19 cellular contexts compared by ENCODE assay signal in genomic region chr11:71501071-71501985, GRCh38. TPM values are rescaled to one million over a fixed set of nuclear protein-coding genes. Genes with fewer than 3 reads are reported as not detected.
DNase-seq lines count a peak whose midpoint lies in the region; ATAC-seq and TF ChIP-seq lines count a peak whose summit lies in the region.
"Had no signal": no experiment of that assay in that cellular context is flagged by ENCODE, and none has a peak within 500 bp of the region (broad histone marks: within the 10 kb centered on the region; RNA-seq: fewer than 3 reads in every experiment).

No MANE protein-coding gene starts in this region.

- peaks cover 25% of the 10 kb centered on the region for H3K4me1 ChIP-seq in left ventricle myocardium inferior
- peaks cover 11 to 12% of the 10 kb centered on the region in 2 experiments; a peak in 3 of 4 replicates for H3K4me1 ChIP-seq in HCT116 (ENCODE audit: control insufficient read depth in 1 of 2, insufficient read depth in 2 of 2, low read length in 2 of 2)
- H3K4me1 ChIP-seq: Peyer's patch had no signal

- no peaks in the 10 kb centered on the region for H3K9me3 ChIP-seq in left ventricle myocardium inferior (replicated peaks)
- H3K9me3 ChIP-seq in HCT116 (ENCODE audit: control insufficient read depth in 1 of 2, insufficient read depth in 1 of 2, low read depth in 1 of 2, low read length in 2 of 2): no peaks in the 10 kb centered on the region
- H3K9me3 ChIP-seq: Peyer's patch had no signal

- POLR2A ChIA-PET in HCT116 (lab: Charles Lee): no interaction called here

- no peaks in the 10 kb centered on the region for H3K9me2 ChIP-seq in HCT116 (ENCODE audit: insufficient read depth)

- H3K27ac ChIP-seq in left ventricle myocardium inferior (replicated peaks): no peak overlapping the region
- no peak overlapping the region for H3K27ac ChIP-seq in HCT116 (ENCODE audit: low read depth, low read length)
- H3K27ac ChIP-seq: Peyer's patch had no signal

- TF ChIP-seq CTCF in left ventricle myocardium inferior (IDR thresholded peaks at IDR 0.05; ENCODE audit: borderline replicate concordance) (no peak), HCT116 (IDR thresholded peaks at IDR 0.05 in 2 of 3, conservative IDR thresholded peaks at IDR 0.05 in 1 of 3; ENCODE audit: borderline replicate concordance in 1 of 3, insufficient read depth in 1 of 3, low read depth in 2 of 3, low read length in 2 of 3) (no peak)

- ATAC-seq in Right ventricle myocardium inferior: no peak
- ATAC-seq in HCT116: 0 out of 2 replicates have a peak, but pooled peaks have one; percentile 18
- ATAC-seq in GM19455 (IDR thresholded peaks at IDR 0.05; ENCODE audit: unreplicated experiment): no peak
- ATAC-seq: K562 had no signal

- DNase-seq in Right ventricle myocardium inferior (ENCODE audit: missing footprints): peak; percentile 49
- DNase-seq in left ventricle myocardium inferior: no peak
- no peak for DNase-seq in HCT116 (ENCODE audit: low read depth, low spot score)
- peak; percentile 22 for DNase-seq in activated CD8-positive, alpha-beta memory T cell treated with anti-CD3 and anti-CD28 coated beads, Interleukin-2, amount 50 U/mL, for 48 hours
- DNase-seq in posterior vena cava (ENCODE audit: low spot score): peak; percentile 59
- DNase-seq in activated CD4-positive, alpha-beta T cell treated with anti-CD3 and anti-CD28 coated beads for 1 hour: no peak
- no peak for DNase-seq in UCSD-AML1 (lab: John Stamatoyannopoulos, UW; ENCODE audit: unreplicated experiment)
- DNase-seq: H7, HFFc6, MM.1S, NCI-H1048, NCI-H1417 treated with DMSO at 0.1 percent for 48 hours, NCI-H187, NCI-H446, NCI-H526, Peyer's patch had no signal

- no TSS peak for BruUV-seq in HCT116 (replicated peaks; lab: Mats Ljungman, UMichigan)

- no peak overlapping the region for H2AFZ ChIP-seq in HCT116 (ENCODE audit: low read depth, low read length, poor library complexity, severe bottlenecking)

- RAD21 ChIA-PET in HCT116 (lab: Charles Lee; ENCODE audit: low non-redundant PET in 1 of 2, low total read pairs in 2 of 2, uncharacterized antibody in 2 of 2, unreplicated experiment in 2 of 2): no interaction called here

- no peaks in the 10 kb centered on the region for H3K79me2 ChIP-seq in HCT116 (ENCODE audit: insufficient read depth, low read length)

- no peak for TF ChIP-seq POLR2A in HCT116 (IDR thresholded peaks at IDR 0.05; ENCODE audit: borderline replicate concordance, extremely low read depth, insufficient read depth, insufficient read length)

- H3K9ac ChIP-seq in HCT116 (ENCODE audit: low read length): no peak overlapping the region

- no peak for TF ChIP-seq RAD21 in HCT116 (IDR thresholded peaks at IDR 0.05; ENCODE audit: low read depth)

- H3K4me3 ChIP-seq in left ventricle myocardium inferior: no peak overlapping the region
- H3K4me3 ChIP-seq in HCT116 (replicated peaks in 1 of 2; ENCODE audit: low read depth in 1 of 2, low read length in 2 of 2): no peak overlapping the region
- H3K4me3 ChIP-seq: K562, Peyer's patch had no signal

- H3K36me3 ChIP-seq in left ventricle myocardium inferior: peaks cover 63% of the 10 kb centered on the region
- H3K36me3 ChIP-seq in HCT116 (ENCODE audit: control insufficient read depth in 1 of 2, insufficient read depth in 2 of 2, low read length in 2 of 2): peaks cover 9 to 12% of the 10 kb centered on the region in 2 experiments; a peak in 1 of 4 replicates

- CTCF ChIA-PET in HCT116 (lab: Charles Lee): no interaction called here

- H3K27me3 ChIP-seq in left ventricle myocardium inferior (ENCODE audit: low read depth): no peaks in the 10 kb centered on the region
- H3K27me3 ChIP-seq in HCT116 (ENCODE audit: insufficient read depth, low read length): no peaks in the 10 kb centered on the region
- H3K27me3 ChIP-seq: Peyer's patch had no signal

- peak overlapping the region; percentile 45 for H3K4me2 ChIP-seq in HCT116 (ENCODE audit: low read length)

- H4K20me1 ChIP-seq in HCT116 (ENCODE audit: insufficient read depth): no peaks in the 10 kb centered on the region

- intact Hi-C loops in Right ventricle myocardium inferior (cut with DNase I): no loop called here
- intact Hi-C loops in left ventricle myocardium inferior (cut with micrococcal nuclease): no loop called here
- intact Hi-C loops in HCT116 (cut with micrococcal nuclease): no loop called here
- intact Hi-C loops in posterior vena cava (cut with DNase I): no loop called here

TF ChIP-seq in HCT116, 20 proteins besides CTCF, POLR2A, EP300 and RAD21:
- no peak for TF ChIP-seq EZH2phosphoT487 (IDR thresholded peaks at IDR 0.05; ENCODE audit: borderline replicate concordance)
- no peak for TF ChIP-seq JUND (IDR thresholded peaks at IDR 0.05)
- TF ChIP-seq ZNF274 (IDR thresholded peaks at IDR 0.05; ENCODE audit: low read depth, low read length): no peak
- no peak for TF ChIP-seq YY1 (IDR thresholded peaks at IDR 0.05; ENCODE audit: extremely low read depth, insufficient replicate concordance, low read depth, low read length)
- no peak for TF ChIP-seq POLR2AphosphoS5 (IDR thresholded peaks at IDR 0.05; ENCODE audit: low read depth, low read length)
- no peak for TF ChIP-seq ELF1 (IDR thresholded peaks at IDR 0.05; ENCODE audit: borderline replicate concordance, low read depth)
- TF ChIP-seq EZH2 (IDR thresholded peaks at IDR 0.05): no peak
- TF ChIP-seq EGR1 (IDR thresholded peaks at IDR 0.05; ENCODE audit: low read depth): no peak
- TF ChIP-seq SIN3A (IDR thresholded peaks at IDR 0.05; ENCODE audit: low read depth): no peak
- no peak for TF ChIP-seq SP1 (IDR thresholded peaks at IDR 0.05; ENCODE audit: low read depth)
- no peak for TF ChIP-seq FOSL1 (IDR thresholded peaks at IDR 0.05; ENCODE audit: low read depth)
- TF ChIP-seq ZFX (IDR thresholded peaks at IDR 0.05): no peak
- TF ChIP-seq CEBPB (IDR thresholded peaks at IDR 0.05; ENCODE audit: low read depth): no peak
- TF ChIP-seq SRF (IDR thresholded peaks at IDR 0.05; ENCODE audit: low read depth): no peak
- no peak for TF ChIP-seq TCF7L2 (IDR thresholded peaks at IDR 0.05; ENCODE audit: borderline replicate concordance, extremely low read depth, insufficient read depth, insufficient read length)
- TF ChIP-seq ATF3 (IDR thresholded peaks at IDR 0.05): no peak
- no peak for TF ChIP-seq MAX (IDR thresholded peaks at IDR 0.05)

RNA-seq across cellular contexts. Expression of gene KRTAP5-7, which starts 25.7 kb away (rescaled TPM):
- total RNA-seq in Right ventricle myocardium inferior (not detected), left ventricle myocardium inferior (not detected), HCT116 (2021; ENCODE audit: unreplicated experiment) (not detected), posterior vena cava (under 1 TPM in 1 of 2 donors, not detected in 1; 0.24 TPM)
- polyA plus RNA-seq in HCT116 (2012): not detected in 2 replicates
- total RNA-seq: H7, HFFc6, K562, OCI-LY7 had no signal
- polyA plus RNA-seq: K562 had no signal

RNA-seq across cellular contexts. Expression of gene KRTAP5-8, which starts 36.5 kb away (rescaled TPM):
- total RNA-seq in Right ventricle myocardium inferior (not detected), left ventricle myocardium inferior (not detected), HCT116 (2021; ENCODE audit: unreplicated experiment) (not detected), posterior vena cava (not detected)
- polyA plus RNA-seq in HCT116 (2012): 0.07 TPM in 1 of 2 replicates, not detected in the other
- total RNA-seq: H7, HFFc6, K562, OCI-LY7 had no signal
- polyA plus RNA-seq: K562 had no signal

RNA-seq across cellular contexts. Expression of gene KRTAP5-9, which starts 46.9 kb away (rescaled TPM):
- total RNA-seq in Right ventricle myocardium inferior: not detected
- total RNA-seq in left ventricle myocardium inferior: not detected
- total RNA-seq in HCT116 (2021; ENCODE audit: unreplicated experiment): 0.27 TPM
- polyA plus RNA-seq in HCT116 (2012): 0.07 TPM in 1 of 2 replicates, not detected in the other
- total RNA-seq in posterior vena cava: under 1 TPM; 0.19 to 0.37 TPM
- total RNA-seq: H7, K562, OCI-LY7 had no signal
- polyA plus RNA-seq: K562 had no signal

RNA-seq across cellular contexts. Expression of gene NADSYN1, which starts 48.3 kb away (rescaled TPM):
- 22.1 TPM for total RNA-seq in Right ventricle myocardium inferior
- 17.5 TPM for total RNA-seq in left ventricle myocardium inferior
- total RNA-seq in HCT116 (2021; ENCODE audit: unreplicated experiment): 58.2 TPM
- polyA plus RNA-seq in HCT116 (2012): 44.8 and 50.1 TPM in 2 replicates
- 10 to 100 TPM; 38.7 to 48.1 TPM for total RNA-seq in posterior vena cava

RNA-seq across cellular contexts. Expression of gene DHCR7, which starts 53.1 kb away (rescaled TPM):
- 46.3 TPM for total RNA-seq in Right ventricle myocardium inferior
- 39.1 TPM for total RNA-seq in left ventricle myocardium inferior
- total RNA-seq in HCT116 (2021; ENCODE audit: unreplicated experiment): 115 TPM
- polyA plus RNA-seq in HCT116 (2012): 77.2 and 89.8 TPM in 2 replicates
- 10 to 100 TPM; 14.9 to 15.5 TPM for total RNA-seq in posterior vena cava

Comparison
In these comparisons a context has a peak if more than half of its experiments do, and no peak if none do; other contexts are left out.
1. DNase-seq: peak in Right ventricle myocardium inferior (single experiment), activated CD8-positive, alpha-beta memory T cell treated with anti-CD3 and anti-CD28 coated beads, Interleukin-2, amount 50 U/mL, for 48 hours (single experiment) and posterior vena cava (single experiment); none in left ventricle myocardium inferior (single experiment), HCT116 (single experiment), activated CD4-positive, alpha-beta T cell treated with anti-CD3 and anti-CD28 coated beads for 1 hour (single experiment) and UCSD-AML1 (single experiment).